28 cellular contexts compared by ENCODE assay signal in genomic region chr11:67020949-67021348, GRCh38. TPM values are rescaled to one million over a fixed set of nuclear protein-coding genes. Genes with fewer than 3 reads are reported as not detected.
"Had no signal": no experiment of that assay in that cellular context is flagged by ENCODE, and none has a peak within 500 bp of the region (broad histone marks: within the 10 kb centered on the region; RNA-seq: fewer than 3 reads in every experiment).

No MANE protein-coding gene starts in this region.

- H3K4me3 Mint-ChIP-seq: activated T-helper 1 cell treated with anti-CD3 and anti-CD28 coated beads, Interleukin-12 subunit alpha, Interleukin-12 subunit beta, Interleukin-2, Interleukin-4 antibody, amounts not matched to agents 30 ng/mL and 10 ng/mL and 1 ng/mL, durations not matched to agents 14 hours and 24 hours and 36 hours; neural crest cell; stimulated activated naive CD8-positive, alpha-beta T cell treated with anti-CD3 and anti-CD28 coated beads, Interleukin-15, Interleukin-2, amounts not matched to agents 100 ng/mL and 50 ng/mL, for 24 hours; WTC11 had no signal

- H3K79me2 ChIP-seq: hepatocyte had no signal

- H3K27ac Mint-ChIP-seq: activated naive CD8-positive, alpha-beta T cell; activated T-helper 1 cell treated with anti-CD3 and anti-CD28 coated beads, Interleukin-12 subunit alpha, Interleukin-12 subunit beta, Interleukin-2, Interleukin-4 antibody, amounts not matched to agents 30 ng/mL and 10 ng/mL and 1 ng/mL, durations not matched to agents 14 hours and 24 hours and 36 hours; immature natural killer cell; stimulated activated naive CD8-positive, alpha-beta T cell treated with anti-CD3 and anti-CD28 coated beads, Interleukin-15, Interleukin-2, amounts not matched to agents 100 ng/mL and 50 ng/mL, for 24 hours; T-cell had no signal

- H3K9me3 Mint-ChIP-seq: activated T-helper 1 cell treated with anti-CD3 and anti-CD28 coated beads, Interleukin-12 subunit alpha, Interleukin-12 subunit beta, Interleukin-2, Interleukin-4 antibody, amounts not matched to agents 30 ng/mL and 10 ng/mL and 1 ng/mL, durations not matched to agents 14 hours and 24 hours and 36 hours; immature natural killer cell; neural crest cell; WTC11 had no signal

- H3K4me2 ChIP-seq: hepatocyte, smooth muscle cell had no signal

- H2AFZ ChIP-seq: hepatocyte had no signal

- H3K4me3 ChIP-seq: colonic mucosa, dorsolateral prefrontal cortex, esophagus muscularis mucosa, hepatocyte, lower lobe of right lung, sigmoid colon, smooth muscle cell, tibial artery had no signal

- H3K27ac ChIP-seq: colonic mucosa, dorsolateral prefrontal cortex, esophagus muscularis mucosa, hepatocyte, lower lobe of right lung, sigmoid colon, tibial artery had no signal

- FAIRE-seq: bronchial epithelial cell, frontal cortex, TTC549 had no signal

- ATAC-seq: lower lobe of right lung, T-cell had no signal

- H3K9me3 ChIP-seq: colonic mucosa, esophagus muscularis mucosa, lower lobe of right lung, sigmoid colon, tibial artery had no signal

- DNase-seq: activated gamma-delta T cell treated with Interleukin-2 at 50 U/mL for 16 hours, amniotic stem cell, dorsolateral prefrontal cortex, immature natural killer cell, lower lobe of right lung, naive B cell, occipital lobe, posterior cingulate gyrus, sigmoid colon, tibial artery had no signal

- H3K36me3 Mint-ChIP-seq: activated naive CD8-positive, alpha-beta T cell; T-cell; WTC11 had no signal

- H3K36me3 ChIP-seq: colonic mucosa, esophagus muscularis mucosa, lower lobe of right lung, sigmoid colon, tibial artery had no signal

RNA-seq across cellular contexts. Expression of gene SYT12, which starts 2.0 kb away (rescaled TPM):
- total RNA-seq: activated T-helper 1 cell treated with anti-CD3 and anti-CD28 coated beads, Interleukin-12 subunit alpha, Interleukin-12 subunit beta, Interleukin-2, Interleukin-4 antibody, amounts not matched to agents 30 ng/mL and 10 ng/mL and 1 ng/mL, durations not matched to agents 14 hours and 24 hours and 36 hours; lower lobe of right lung; sigmoid colon had no signal
- polyA plus RNA-seq: immature natural killer cell had no signal

RNA-seq across cellular contexts. Expression of gene RHOD, which starts 35.7 kb away (rescaled TPM):
- total RNA-seq: occipital lobe had no signal
- polyA plus RNA-seq: immature natural killer cell had no signal

RNA-seq across cellular contexts. Expression of gene C11orf86, which starts 45.8 kb away (rescaled TPM):
- total RNA-seq: activated T-helper 1 cell treated with anti-CD3 and anti-CD28 coated beads, Interleukin-12 subunit alpha, Interleukin-12 subunit beta, Interleukin-2, Interleukin-4 antibody, amounts not matched to agents 30 ng/mL and 10 ng/mL and 1 ng/mL, durations not matched to agents 14 hours and 24 hours and 36 hours; bronchial epithelial cell; dorsolateral prefrontal cortex; esophagus muscularis mucosa; frontal cortex; kidney epithelial cell; left lobe of liver; lower lobe of right lung; mucosa of gallbladder; neural crest cell; occipital lobe; renal cortical epithelial cell; sigmoid colon; smooth muscle cell; T-cell; urinary bladder had no signal
- polyA plus RNA-seq: immature natural killer cell, smooth muscle cell, urinary bladder had no signal
